In the genomic region with DNA sequence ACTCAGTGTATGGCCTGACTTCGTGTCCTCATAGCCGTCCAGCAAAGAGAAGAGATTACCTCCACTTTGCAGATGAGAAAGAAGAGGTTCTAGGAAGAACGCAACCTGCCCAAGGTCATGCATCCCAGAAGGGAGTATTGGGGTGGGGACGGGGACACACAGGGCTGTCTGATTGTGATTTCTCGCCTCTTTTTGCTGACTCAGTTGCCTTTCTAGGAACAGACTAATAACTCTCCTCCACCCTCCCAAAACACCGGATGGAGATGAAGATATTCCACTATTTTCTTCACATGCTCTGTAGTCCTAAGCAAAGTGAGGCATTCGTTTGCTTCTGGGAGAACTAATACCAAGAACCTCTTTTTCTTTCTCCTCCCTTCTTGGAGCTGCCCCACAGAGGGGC, we compare ENCODE assay signal across 20 cellular contexts.
"Had no signal": no experiment of that assay in that cellular context is flagged by ENCODE, and none has a peak within 500 bp of the region (broad histone marks: within the 10 kb centered on the region; RNA-seq: fewer than 3 reads in every experiment).

No MANE protein-coding gene starts in this region.

- H3K27me3 ChIP-seq: SJSA1 had no signal

- FAIRE-seq: RCC 7860 had no signal

- H3K4me1 Mint-ChIP-seq: IgD-negative memory B cell had no signal

- H3K9me3 ChIP-seq: SJSA1 had no signal

- H3K36me3 Mint-ChIP-seq: IgD-negative memory B cell had no signal

- H3K4me3 Mint-ChIP-seq: IgD-negative memory B cell had no signal

- H3K4me3 ChIP-seq: SJSA1, SK-N-MC had no signal

- H3K27ac Mint-ChIP-seq: IgD-negative memory B cell had no signal

- H3K4me1 ChIP-seq: SJSA1 had no signal

- H3K27ac ChIP-seq: SJSA1, SK-N-MC had no signal

- H3K36me3 ChIP-seq: SJSA1 had no signal

- DNase-seq: KBM-7, MV-4-11, NCI-H1048, NCI-H1105 treated with DMSO at 0.1 percent for 48 hours, NCI-H1417 treated with DMSO at 0.1 percent for 48 hours, NCI-H146, NCI-H1694 treated with DMSO at 0.1 percent for 48 hours, NCI-H1930, NCI-H2081, NCI-H2107, NCI-H2227 treated with DMSO at 0.1 percent for 48 hours, NCI-H526 treated with DMSO at 0.1 percent for 48 hours, NCI-H748 treated with DMSO at 0.1 percent for 48 hours, Right ventricle myocardium superior, RPMI8226, SIG-M5 had no signal
